8 cellular contexts compared by ENCODE assay signal in genomic region chr1:77978293-77978968, GRCh38. TPM values are rescaled to one million over a fixed set of nuclear protein-coding genes. Genes with fewer than 3 reads are reported as not detected.
DNase-seq lines count a peak whose midpoint lies in the region; ATAC-seq and TF ChIP-seq lines count a peak whose summit lies in the region.

No MANE protein-coding gene starts in this region.

- H3K27me3 ChIP-seq in adipocyte (replicated peaks; ENCODE audit: control insufficient read depth, insufficient read depth, low read length), result no peaks in the 10 kb centered on the region

- no peak for TF ChIP-seq CTCF in GM12875 (IDR thresholded peaks at IDR 0.05; ENCODE audit: borderline replicate concordance, insufficient read depth, low read depth, low read length)

- intact Hi-C loops in posterior vena cava (cut with DNase I), result loop anchor here in 1 of 2 donors (10.0 kb wide), 1 partner anchor 126 kb away; no protein-coding TSS in a partner anchor

- peak; percentile 67 for ATAC-seq in HG02678 (IDR thresholded peaks at IDR 0.05; ENCODE audit: unreplicated experiment)

- H3K9ac ChIP-seq in adipocyte (ENCODE audit: low read length), result peak overlapping the region; percentile 100

- no peaks in the 10 kb centered on the region for H3K9me3 ChIP-seq in adipocyte (ENCODE audit: control insufficient read depth, low read length)

- peaks cover 9% of the 10 kb centered on the region for H3K36me3 ChIP-seq in adipocyte (ENCODE audit: control insufficient read depth, insufficient read depth, low read length, severe bottlenecking)

- H3K4me3 ChIP-seq in GM12875 (ENCODE audit: low read depth, low read length) (peak overlapping the region; percentile 58), adipocyte (ENCODE audit: low read length) (peak overlapping the region; percentile 100)

- DNase-seq in NCI-H1105 treated with DMSO at 0.1 percent for 48 hours (lab: John Stamatoyannopoulos, UW), result peak; percentile 91
- DNase-seq in SKM-1 treated with dmso at 0.1 percent for 144 hours (lab: John Stamatoyannopoulos, UW; ENCODE audit: unreplicated experiment), result peak; percentile 84
- DNase-seq in adipocyte (ENCODE audit: low read depth), result peak; percentile 97
- DNase-seq in hepatic stellate cell (ENCODE audit: low spot score), result peak; percentile 38
- peak; percentile 81 for DNase-seq in retina
- no peak for DNase-seq in posterior vena cava (ENCODE audit: low spot score)

- peaks cover 45% of the 10 kb centered on the region for H3K4me1 ChIP-seq in adipocyte (ENCODE audit: control insufficient read depth, insufficient read depth, low read length)

RNA-seq across cellular contexts. Expression of gene FUBP1, which starts 0.4 kb away (rescaled TPM):
- total RNA-seq in posterior vena cava, result 10 to 100 TPM; 90.7 to 99.3 TPM

RNA-seq across cellular contexts. Expression of gene DNAJB4, which starts 26.3 kb away (rescaled TPM):
- total RNA-seq in posterior vena cava, result 100 to 1,000 TPM in 1 of 2 donors, 10 to 100 TPM in 1; 77.3 to 229 TPM
